35 cellular contexts compared by ENCODE assay signal in genomic region chr11:92808009-92808408, GRCh38.
"Had no signal": no experiment of that assay in that cellular context is flagged by ENCODE, and none has a peak within 500 bp of the region (broad histone marks: within the 10 kb centered on the region; RNA-seq: fewer than 3 reads in every experiment).

No MANE protein-coding gene starts in this region.

- H3K36me3 ChIP-seq: MG63 had no signal

- H3K27me3 ChIP-seq: MG63 had no signal

- H3K9me3 ChIP-seq: MG63 had no signal

- DNase-seq: Karpas-422, Kasumi-1, MG63, MM.1S, MV-4-11, NCI-H1048, NCI-H1092, NCI-H1092 treated with DMSO at 0.1 percent for 48 hours, NCI-H1105, NCI-H1105 treated with DMSO at 0.1 percent for 48 hours, NCI-H1417, NCI-H1417 treated with DMSO at 0.1 percent for 48 hours, NCI-H1436, NCI-H1436 treated with DMSO at 0.1 percent for 48 hours, NCI-H146, NCI-H1694, NCI-H1694 treated with DMSO at 0.1 percent for 48 hours, NCI-H187, NCI-H187 treated with DMSO at 0.1 percent for 48 hours, NCI-H1930, NCI-H2029, NCI-H2081, NCI-H2081 treated with DMSO at 0.1 percent for 48 hours, NCI-H2107, NCI-H2171, NCI-H2171 treated with DMSO at 0.1 percent for 48 hours, NCI-H2227 treated with DMSO at 0.1 percent for 48 hours, NCI-H226, NCI-H345, NCI-H446, NCI-H446 treated with DMSO at 0.1 percent for 48 hours, NCI-H510A, NCI-H510A treated with DMSO at 0.1 percent for 48 hours, NCI-H524 had no signal

- H3K4me3 ChIP-seq: MG63 had no signal

- H3K27ac ChIP-seq: KMS-11 had no signal
